9 cellular contexts compared by ENCODE assay signal in genomic region chr21:14523234-14523633, GRCh38. TPM values are rescaled to one million over a fixed set of nuclear protein-coding genes. Genes with fewer than 3 reads are reported as not detected.
DNase-seq lines count a peak whose midpoint lies in the region; ATAC-seq and TF ChIP-seq lines count a peak whose summit lies in the region.
"Had no signal": no experiment of that assay in that cellular context is flagged by ENCODE, and none has a peak within 500 bp of the region (broad histone marks: within the 10 kb centered on the region; RNA-seq: fewer than 3 reads in every experiment).

No MANE protein-coding gene starts in this region.

- ATAC-seq in heart right ventricle, result peak in 7 of 8 donors; percentile 36 to 79 (median 50)
- peak; percentile 84 for ATAC-seq in HG03135 (IDR thresholded peaks at IDR 0.05; ENCODE audit: unreplicated experiment)

- no peak overlapping the region for H3K4me3 ChIP-seq in heart right ventricle
- no peak overlapping the region for H3K4me3 ChIP-seq in right atrium auricular region

- no peaks in the 10 kb centered on the region for H3K9me3 ChIP-seq in heart right ventricle
- no peaks in the 10 kb centered on the region for H3K9me3 ChIP-seq in right atrium auricular region

- TF ChIP-seq CTCF in heart right ventricle (IDR thresholded peaks at IDR 0.05) (no peak), right atrium auricular region (IDR thresholded peaks at IDR 0.05) (no peak)

- DNase-seq in heart right ventricle (no peak), right atrium auricular region (ENCODE audit: low spot score) (no peak), pons (ENCODE audit: low spot score) (peak; percentile 58), iPS-NIHi7 (ENCODE audit: extremely low spot score) (no peak), NCI-H2029 (lab: John Stamatoyannopoulos, UW) (no peak), SHP77 treated with DMSO at 0.1 percent for 48 hours (lab: John Stamatoyannopoulos, UW) (no peak)
- DNase-seq in activated CD4-positive, alpha-beta T cell treated with anti-CD3 and anti-CD28 coated beads, Interleukin-2, amount 10 ng/mL, durations not matched to agents 7 days and 5 days, result peak; percentile 31
- DNase-seq: left cardiac atrium had no signal

- CTCF ChIA-PET in activated CD4-positive, alpha-beta T cell treated with anti-CD3 and anti-CD28 coated beads, Interleukin-2, amount 10 ng/mL, durations not matched to agents 7 days and 5 days (lab: Charles Lee), result interaction anchor here (1.0 to 2.1 kb wide), 2 partner anchors 70 to 214 kb away, joined by 4 to 6 read pairs; no protein-coding TSS in a partner anchor

- H3K27ac ChIP-seq in heart right ventricle (peak overlapping the region in 2 of 10 donors; percentile 4 to 76), right atrium auricular region (no peak overlapping the region)

- H3K27me3 Mint-ChIP-seq in activated CD4-positive, alpha-beta T cell treated with anti-CD3 and anti-CD28 coated beads, Interleukin-2, amount 10 ng/mL, durations not matched to agents 7 days and 5 days, result no peaks in the 10 kb centered on the region

- H3K9me3 Mint-ChIP-seq in activated CD4-positive, alpha-beta T cell treated with anti-CD3 and anti-CD28 coated beads, Interleukin-2, amount 10 ng/mL, durations not matched to agents 7 days and 5 days, result no peaks in the 10 kb centered on the region

- H3K4me3 Mint-ChIP-seq in activated CD4-positive, alpha-beta T cell treated with anti-CD3 and anti-CD28 coated beads, Interleukin-2, amount 10 ng/mL, durations not matched to agents 7 days and 5 days, result peak overlapping the region; percentile 49

- peak overlapping the region; percentile 81 for H3K27ac Mint-ChIP-seq in activated CD4-positive, alpha-beta T cell treated with anti-CD3 and anti-CD28 coated beads, Interleukin-2, amount 10 ng/mL, durations not matched to agents 7 days and 5 days

- H3K4me1 Mint-ChIP-seq in activated CD4-positive, alpha-beta T cell treated with anti-CD3 and anti-CD28 coated beads, Interleukin-2, amount 10 ng/mL, durations not matched to agents 7 days and 5 days, result peaks cover 59% of the 10 kb centered on the region

- POLR2A ChIA-PET in activated CD4-positive, alpha-beta T cell treated with anti-CD3 and anti-CD28 coated beads, Interleukin-2, amount 10 ng/mL, durations not matched to agents 7 days and 5 days (lab: Charles Lee), result interaction anchor here (0.6 kb wide), 1 partner anchor 277 kb away, joined by 3 read pairs; no protein-coding TSS in a partner anchor

- H3K36me3 ChIP-seq in heart right ventricle (no peaks in the 10 kb centered on the region), right atrium auricular region (no peaks in the 10 kb centered on the region)

- WGBS in heart right ventricle, 2 donors, result 82 to 87% methylated on average over 5 of the region's 5 CpGs

- H3K27me3 ChIP-seq in heart right ventricle (no peaks in the 10 kb centered on the region), right atrium auricular region (no peaks in the 10 kb centered on the region)

- H3K4me1 ChIP-seq in heart right ventricle (peaks cover 0 to 93% (median 0%) of the 10 kb centered on the region in 9 donors), right atrium auricular region (peaks cover 0 to 9% of the 10 kb centered on the region in 2 donors)

- intact Hi-C loops in heart right ventricle (cut with DNase I), result loop anchor here in 1 of 10 donors (10.0 kb wide), 1 partner anchor 62 kb away; no protein-coding TSS in a partner anchor

- peaks cover 42% of the 10 kb centered on the region for H3K36me3 Mint-ChIP-seq in activated CD4-positive, alpha-beta T cell treated with anti-CD3 and anti-CD28 coated beads, Interleukin-2, amount 10 ng/mL, durations not matched to agents 7 days and 5 days (ENCODE audit: low read depth)

RNA-seq across cellular contexts. Expression of gene SAMSN1, which starts 22.9 kb away (rescaled TPM):
- total RNA-seq in heart right ventricle (10 to 100 TPM in 1 of 10 donors, 1 to 10 TPM in 6, under 1 TPM in 3; 0.28 to 12.8 (median 1.6) TPM), right atrium auricular region (1 to 10 TPM; 3.2 to 3.7 TPM)
- 1 to 10 TPM; 1.2 to 2.0 TPM for polyA plus RNA-seq in heart right ventricle
- total RNA-seq in activated CD4-positive, alpha-beta T cell treated with anti-CD3 and anti-CD28 coated beads, Interleukin-2, amount 10 ng/mL, durations not matched to agents 7 days and 5 days, result 10 to 100 TPM; 51.3 to 59.0 TPM

Comparison
In these comparisons a context has a peak if more than half of its experiments do, and no peak if none do; other contexts are left out.
1. DNase-seq: peak in activated CD4-positive, alpha-beta T cell treated with anti-CD3 and anti-CD28 coated beads, Interleukin-2, amount 10 ng/mL, durations not matched to agents 7 days and 5 days (single experiment) and pons (single experiment); none in heart right ventricle (0 of 2), right atrium auricular region (single experiment), iPS-NIHi7 (single experiment), NCI-H2029 (single experiment) and SHP77 treated with DMSO at 0.1 percent for 48 hours (single experiment).